8 cellular contexts compared by ENCODE assay signal in the genomic region with DNA sequence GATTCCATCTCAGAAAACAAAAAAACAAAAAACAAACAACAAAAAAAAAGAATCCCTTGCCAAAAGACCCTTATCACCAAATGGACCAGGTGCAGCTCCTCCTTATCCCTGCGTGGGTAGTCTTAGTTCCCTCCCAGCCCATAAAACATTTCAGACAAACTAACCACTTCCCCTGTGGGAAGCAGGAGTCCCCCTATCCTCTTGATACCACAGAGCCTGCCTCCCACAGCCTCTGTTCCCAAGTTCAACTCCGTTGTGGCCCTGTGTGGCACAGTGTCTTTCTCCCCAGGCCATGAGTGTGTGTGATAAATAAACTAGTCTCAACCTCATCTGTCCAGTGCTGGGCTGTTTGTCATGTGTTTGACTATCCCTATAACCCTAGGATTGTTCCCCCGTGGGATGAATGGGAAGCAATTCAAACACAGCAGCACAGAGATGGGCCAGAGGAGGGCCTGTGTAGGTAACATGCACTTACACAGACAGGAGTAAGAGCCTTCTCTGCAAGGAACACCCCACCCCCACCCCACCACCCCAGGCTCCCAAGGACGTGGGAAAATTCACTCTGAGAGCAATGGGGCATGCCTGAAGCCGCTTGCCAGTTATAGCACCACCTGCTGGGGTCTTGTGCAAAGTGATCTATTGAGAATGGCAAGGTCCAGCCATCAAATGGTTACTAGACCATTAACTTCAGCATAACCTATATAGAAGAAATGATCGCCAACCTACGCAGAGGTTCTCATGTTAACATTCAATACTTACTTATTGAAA.
DNase-seq lines count a peak whose midpoint lies in the region; ATAC-seq and TF ChIP-seq lines count a peak whose summit lies in the region.

No MANE protein-coding gene starts in this region.

- H3K9me3 ChIP-seq in cardiac muscle cell (ENCODE audit: low read depth): no peaks in the 10 kb centered on the region
- H3K9me3 ChIP-seq in heart left ventricle: no peaks in the 10 kb centered on the region

- peak; percentile 29 for TF ChIP-seq CTCF in cardiac muscle cell (IDR thresholded peaks at IDR 0.05; ENCODE audit: low read depth, low read length)
- peak in 5 of 12 donors; percentile 7 to 32 (median 22) for TF ChIP-seq CTCF in heart left ventricle (IDR thresholded peaks at IDR 0.05)
- peak; percentile 44 for TF ChIP-seq CTCF in kidney epithelial cell (IDR thresholded peaks at IDR 0.05; ENCODE audit: insufficient read depth, low read length, poor library complexity, severe bottlenecking)

- intact Hi-C loops in heart left ventricle (cut with DNase I): no loop called here

- TF ChIP-seq POLR2A in heart left ventricle (IDR thresholded peaks at IDR 0.05): no peak

- 53 to 64% (median 54%) methylated on average over 7 of the region's 7 CpGs for WGBS in heart left ventricle, 4 donors

- H3K27me3 ChIP-seq in cardiac muscle cell (no peaks in the 10 kb centered on the region), heart left ventricle (no peaks in the 10 kb centered on the region), kidney epithelial cell (ENCODE audit: control insufficient read depth, insufficient read depth, low read length) (no peaks in the 10 kb centered on the region)

- DNase-seq in cardiac muscle cell (ENCODE audit: low read depth in 1 of 2, low spot score in 1 of 2) (peak; percentile 11 to 62), heart left ventricle (no peak), RKO (ENCODE audit: low spot score) (peak; percentile 7), kidney epithelial cell (ENCODE audit: low read depth) (no peak)

- H3K27ac ChIP-seq in cardiac muscle cell: no peak overlapping the region
- no peak overlapping the region for H3K27ac ChIP-seq in heart left ventricle

- H3K36me3 ChIP-seq in cardiac muscle cell (no peaks in the 10 kb centered on the region), heart left ventricle (no peaks in the 10 kb centered on the region), kidney epithelial cell (ENCODE audit: control insufficient read depth, insufficient read depth, low read length) (no peaks in the 10 kb centered on the region)

- ATAC-seq in heart left ventricle (no peak), HG03060 (IDR thresholded peaks at IDR 0.05; ENCODE audit: low read depth, unreplicated experiment) (peak; percentile 38), GM18909 (IDR thresholded peaks at IDR 0.05; ENCODE audit: poor library complexity, unreplicated experiment) (no peak), GM19324 (IDR thresholded peaks at IDR 0.05; ENCODE audit: low FRiP score, unreplicated experiment) (no peak), GM19452 (IDR thresholded peaks at IDR 0.05; ENCODE audit: unreplicated experiment) (no peak)

- H3K4me3 ChIP-seq in cardiac muscle cell: no peak overlapping the region
- no peak overlapping the region for H3K4me3 ChIP-seq in heart left ventricle
- H3K4me3 ChIP-seq in kidney epithelial cell (ENCODE audit: low read depth, low read length): no peak overlapping the region

- H3K4me1 ChIP-seq in cardiac muscle cell (ENCODE audit: low read depth) (no peaks in the 10 kb centered on the region), heart left ventricle (no peaks in the 10 kb centered on the region)

Comparison
In these comparisons a context has a peak if more than half of its experiments do, and no peak if none do; other contexts are left out.
1. DNase-seq: peak in cardiac muscle cell (2 of 2) and RKO (single experiment); none in heart left ventricle (0 of 5) and kidney epithelial cell (single experiment).